19 cellular contexts compared by ENCODE assay signal in the genomic region with DNA sequence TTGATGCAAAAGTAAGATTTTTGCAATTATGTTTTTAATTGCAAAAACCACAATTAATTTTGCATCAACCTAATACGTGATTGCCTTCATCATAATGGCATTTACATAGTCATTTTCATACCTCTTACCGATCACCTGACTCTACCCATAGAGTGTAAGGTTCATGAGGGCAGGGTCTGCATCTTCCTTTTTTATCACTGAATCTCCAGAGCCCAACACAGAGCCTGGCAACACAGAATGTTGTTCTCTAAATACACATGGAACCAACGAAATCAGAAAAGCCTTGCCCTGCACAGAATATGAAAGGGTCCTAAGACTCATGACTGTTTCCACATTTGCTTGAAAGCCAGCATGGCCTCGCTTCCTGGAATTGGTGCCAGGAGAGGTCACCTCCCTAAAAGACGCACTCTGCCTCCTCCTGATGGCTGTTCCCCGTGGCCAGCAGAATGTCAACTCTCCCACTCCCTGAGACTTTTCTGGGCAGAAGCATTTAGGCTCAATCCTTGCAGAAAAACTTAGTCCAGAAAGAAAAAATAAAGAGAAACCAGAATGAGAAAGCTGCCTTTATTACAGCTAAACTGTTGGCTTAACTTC.
DNase-seq lines count a peak whose midpoint lies in the region; ATAC-seq, FAIRE-seq and TF ChIP-seq lines count a peak whose summit lies in the region.
"Had no signal": no experiment of that assay in that cellular context is flagged by ENCODE, and none has a peak within 500 bp of the region (broad histone marks: within the 10 kb centered on the region; RNA-seq: fewer than 3 reads in every experiment).

No MANE protein-coding gene starts in this region.

- DNase-seq in K562 (ENCODE audit: extremely low read depth in 1 of 4, low spot score in 3 of 4) (no peak), HepG2 (ENCODE audit: low spot score) (no peak), smooth muscle cell (lab: John Stamatoyannopoulos, UW; ENCODE audit: unreplicated experiment) (no peak), uterus (peak; percentile 50 to 72), occipital lobe (lab: John Stamatoyannopoulos, UW) (no peak), inferior parietal cortex (ENCODE audit: extremely low spot score) (no peak)
- DNase-seq: BE2C; CD4-positive, alpha-beta memory T cell; DMS153; DMS79 treated with DMSO at 0.1 percent for 48 hours; EL; H9 had no signal

- H3K79me2 ChIP-seq in K562 (ENCODE audit: control insufficient read depth, insufficient read depth, low read length) (no peaks in the 10 kb centered on the region), HepG2 (ENCODE audit: insufficient read depth, low read length) (no peaks in the 10 kb centered on the region), smooth muscle cell (ENCODE audit: low read depth) (no peaks in the 10 kb centered on the region)

- CTCF ChIA-PET in K562 (lab: Yijun Ruan, JAX; ENCODE audit: low intra/inter-chr PET ratio) (no interaction called here), HepG2 (lab: Yijun Ruan, JAX; ENCODE audit: low intra/inter-chr PET ratio, low total read pairs) (no interaction called here)

- no peaks in the 10 kb centered on the region for H3F3A ChIP-seq in smooth muscle cell (ENCODE audit: low read depth)

- no peak for TF ChIP-seq EP300 in K562 (IDR thresholded peaks at IDR 0.05; ENCODE audit: low read length)
- TF ChIP-seq EP300 in HepG2 (IDR thresholded peaks at IDR 0.05; ENCODE audit: low read depth in 2 of 2, low read length in 2 of 2), result no peak
- no peak for TF ChIP-seq EP300 in HepG2 (CRISPR knock-in tag; IDR thresholded peaks at IDR 0.05; ENCODE audit: borderline replicate concordance)

- H3K4me1 ChIP-seq in K562 (replicated peaks in 1 of 2; ENCODE audit: control insufficient read depth in 2 of 2, insufficient read depth in 2 of 2, low read length in 2 of 2) (no peaks in the 10 kb centered on the region; a peak in 1 of 5 replicates), HepG2 (ENCODE audit: insufficient read depth, low read length) (no peaks in the 10 kb centered on the region), smooth muscle cell (ENCODE audit: low read depth) (peaks cover 5% of the 10 kb centered on the region), uterus (no peaks in the 10 kb centered on the region)
- H3K4me1 ChIP-seq: BE2C had no signal

- H3K4me3 ChIP-seq in K562 (no peak overlapping the region), HepG2 (replicated peaks in 1 of 3; ENCODE audit: insufficient read depth in 1 of 3, low read depth in 2 of 3, low read length in 3 of 3) (no peak overlapping the region), smooth muscle cell (no peak overlapping the region), uterus (no peak overlapping the region)
- H3K4me3 ChIP-seq: A549, GM23338 had no signal

- TF ChIP-seq RAD21 in K562 (CRISPR knock-in tag; conservative IDR thresholded peaks at IDR 0.05 in 1 of 2, IDR thresholded peaks at IDR 0.05 in 1 of 2) (no peak), HepG2 (CRISPR knock-in tag; IDR thresholded peaks at IDR 0.05) (no peak)

- H4K20me1 ChIP-seq in K562 (replicated peaks; ENCODE audit: control insufficient read depth, insufficient read depth, low read length) (no peaks in the 10 kb centered on the region), HepG2 (ENCODE audit: insufficient read depth, low read length) (no peaks in the 10 kb centered on the region), smooth muscle cell (ENCODE audit: low read depth) (no peaks in the 10 kb centered on the region)

- FAIRE-seq in K562 (lab: Jason Lieb, UNC) (no peak), HepG2 (lab: Jason Lieb, UNC) (no peak)
- FAIRE-seq: A549, D721Med, G401.6, GM12891 had no signal

- WGBS in K562 (ENCODE audit: insufficient coverage, low coverage, missing lambda C conversion rate), result 43% methylated on average over 6 of the region's 6 CpGs
- WGBS in HepG2 (ENCODE audit: low lambda C conversion rate), result 5% methylated on average over 6 of the region's 6 CpGs
- WGBS in smooth muscle cell (ENCODE audit: low lambda C conversion rate), result 87% methylated on average over 6 of the region's 6 CpGs

- no peak for ATAC-seq in K562
- no peak for ATAC-seq in HepG2
- ATAC-seq in HG03378 (IDR thresholded peaks at IDR 0.05; ENCODE audit: unreplicated experiment), result no peak
- ATAC-seq: A549, GM23338 had no signal

- H3K27ac ChIP-seq in K562 (ENCODE audit: extremely low read depth, low read depth, low read length), result no peak overlapping the region
- H3K27ac ChIP-seq in HepG2 (ENCODE audit: extremely low read length, insufficient read depth, low read length), result no peak overlapping the region
- no peak overlapping the region for H3K27ac ChIP-seq in smooth muscle cell (ENCODE audit: low read depth)
- H3K27ac ChIP-seq in uterus, result peak overlapping the region; percentile 63 to 73
- H3K27ac ChIP-seq: A549, C4-2B had no signal

- H2AFZ ChIP-seq in K562 (ENCODE audit: low read depth, low read length) (no peak overlapping the region; the same call in 1 of the 2 replicates), HepG2 (ENCODE audit: low read length) (no peak overlapping the region), smooth muscle cell (ENCODE audit: low read depth) (peak overlapping the region; percentile 56)
- H2AFZ ChIP-seq: GM23338 had no signal

- H3K27me3 ChIP-seq in K562 (ENCODE audit: control insufficient read depth in 2 of 2, insufficient read depth in 2 of 2, low read length in 2 of 2), result no peaks in the 10 kb centered on the region
- H3K27me3 ChIP-seq in HepG2 (ENCODE audit: control insufficient read depth in 1 of 2, insufficient read depth in 2 of 2, low read length in 2 of 2), result no peaks in the 10 kb centered on the region
- H3K27me3 ChIP-seq in smooth muscle cell (ENCODE audit: low read depth), result no peaks in the 10 kb centered on the region
- no peaks in the 10 kb centered on the region for H3K27me3 ChIP-seq in uterus
- H3K27me3 ChIP-seq: BE2C had no signal

- in situ Hi-C loops in K562 (cut with MboI) (no loop called here), HepG2 (cut with HindIII; ENCODE audit: extremely low pct_ligation_motif_present, low pct_unique_long_range_greater_than_20kb) (no loop called here)

- POLR2A ChIA-PET in K562 (lab: Yijun Ruan, JAX), result interaction anchor here (0.6 kb wide), 1 partner anchor 8 kb away, joined by 3 read pairs; no protein-coding TSS in a partner anchor
- POLR2A ChIA-PET in HepG2 (lab: Yijun Ruan, JAX), result no interaction called here

- H3K9ac ChIP-seq in K562 (ENCODE audit: insufficient read depth in 1 of 2, low read depth in 2 of 2, low read length in 2 of 2) (no peak overlapping the region), HepG2 (ENCODE audit: insufficient read depth, low read depth, low read length) (no peak overlapping the region), smooth muscle cell (ENCODE audit: low read depth) (no peak overlapping the region)

- H3K36me3 ChIP-seq in K562 (ENCODE audit: control insufficient read depth, insufficient read depth, low read length) (no peaks in the 10 kb centered on the region), HepG2 (replicated peaks in 1 of 2; ENCODE audit: control insufficient read depth in 1 of 2, insufficient read depth in 2 of 2, low read length in 2 of 2) (no peaks in the 10 kb centered on the region), smooth muscle cell (ENCODE audit: low read depth) (no peaks in the 10 kb centered on the region), uterus (no peaks in the 10 kb centered on the region)
- H3K36me3 ChIP-seq: BE2C had no signal

- no peak for TF ChIP-seq CTCF in K562 (IDR thresholded peaks at IDR 0.05 in 2 of 3, conservative IDR thresholded peaks at IDR 0.05 in 1 of 3; ENCODE audit: insufficient read depth in 2 of 3, low read depth in 1 of 3, low read length in 3 of 3)
- peak; percentile 4; the same call in 1 of the 2 replicates for TF ChIP-seq CTCF in HepG2 (CRISPR knock-in tag; IDR thresholded peaks at IDR 0.05)
- no peak for TF ChIP-seq CTCF in smooth muscle cell (IDR thresholded peaks at IDR 0.05; ENCODE audit: borderline replicate concordance, insufficient read depth, poor library complexity, severe bottlenecking)
- TF ChIP-seq CTCF in uterus (IDR thresholded peaks at IDR 0.05), result no peak

- BruUV-seq in K562 (replicated peaks; lab: Mats Ljungman, UMichigan), result no TSS peak
- no TSS peak for BruUV-seq in HepG2 (replicated peaks; lab: Mats Ljungman, UMichigan)

- H3K9me1 ChIP-seq in K562 (ENCODE audit: control insufficient read depth, insufficient read depth, low read length), result no peaks in the 10 kb centered on the region

- no peak for TF ChIP-seq POLR2A in K562 (conservative IDR thresholded peaks at IDR 0.05)
- no peak for TF ChIP-seq POLR2A in HepG2 (IDR thresholded peaks at IDR 0.05; ENCODE audit: insufficient read depth in 1 of 2, low read depth in 2 of 2, low read length in 2 of 2)
- TF ChIP-seq POLR2A in uterus (IDR thresholded peaks at IDR 0.05), result no peak

- intact Hi-C loops in K562 (cut with micrococcal nuclease) (loop anchor here (10.0 kb wide), 1 partner anchor 157 kb away; no protein-coding TSS in a partner anchor), HepG2 (cut with micrococcal nuclease; ENCODE audit: unreplicated experiment) (no loop called here), uterus (cut with DNase I; ENCODE audit: low total_unique reads) (no loop called here)

- H3K4me2 ChIP-seq in K562 (ENCODE audit: insufficient read depth, low read length) (no peak overlapping the region), HepG2 (ENCODE audit: low read depth, low read length) (no peak overlapping the region), smooth muscle cell (no peak overlapping the region)
- H3K4me2 ChIP-seq: A549, GM23338 had no signal

- H3K9me3 ChIP-seq in K562 (replicated peaks; ENCODE audit: control insufficient read depth, insufficient read depth, low read depth, low read length) (no peaks in the 10 kb centered on the region), HepG2 (ENCODE audit: low read length) (no peaks in the 10 kb centered on the region), smooth muscle cell (replicated peaks; ENCODE audit: low read depth) (no peaks in the 10 kb centered on the region), uterus (no peaks in the 10 kb centered on the region)
- H3K9me3 ChIP-seq: A549, BE2C had no signal

TF ChIP-seq in K562, 482 proteins besides CTCF, POLR2A, EP300 and RAD21 (continues in another document):
- TF ChIP-seq TRIM24 (IDR thresholded peaks at IDR 0.05), result peak in 1 of 2 experiments; percentile 62; a peak in 2 of 4 replicates
- peak; percentile 64 for TF ChIP-seq ZNF316 (IDR thresholded peaks at IDR 0.05)
- 0 out of 2 replicates have a peak, but pooled peaks have one; percentile 70 for TF ChIP-seq TRIM28 (IDR thresholded peaks at IDR 0.05)
- peak; percentile 31; the same call in 1 of the 2 replicates for TF ChIP-seq CBX1 (IDR thresholded peaks at IDR 0.05; ENCODE audit: low read depth)

TF ChIP-seq in HepG2, 621 proteins besides CTCF, POLR2A, EP300 and RAD21:
- no peak for TF ChIP-seq KAT7 (CRISPR knock-in tag; IDR thresholded peaks at IDR 0.05; ENCODE audit: borderline replicate concordance)
- no peak for TF ChIP-seq GABPB1 (CRISPR knock-in tag; IDR thresholded peaks at IDR 0.05)

Comparison
In these comparisons a context has a peak if more than half of its experiments do, and no peak if none do; other contexts are left out.
1. DNase-seq: peak in uterus (2 of 2); none in K562 (0 of 4), HepG2 (single experiment), smooth muscle cell (single experiment), occipital lobe (single experiment) and inferior parietal cortex (single experiment).
2. H3K27ac ChIP-seq: peak in uterus (2 of 2); none in K562 (single experiment), HepG2 (single experiment) and smooth muscle cell (single experiment).